ENCODE assay signal across 8 cellular contexts in the genomic region with DNA sequence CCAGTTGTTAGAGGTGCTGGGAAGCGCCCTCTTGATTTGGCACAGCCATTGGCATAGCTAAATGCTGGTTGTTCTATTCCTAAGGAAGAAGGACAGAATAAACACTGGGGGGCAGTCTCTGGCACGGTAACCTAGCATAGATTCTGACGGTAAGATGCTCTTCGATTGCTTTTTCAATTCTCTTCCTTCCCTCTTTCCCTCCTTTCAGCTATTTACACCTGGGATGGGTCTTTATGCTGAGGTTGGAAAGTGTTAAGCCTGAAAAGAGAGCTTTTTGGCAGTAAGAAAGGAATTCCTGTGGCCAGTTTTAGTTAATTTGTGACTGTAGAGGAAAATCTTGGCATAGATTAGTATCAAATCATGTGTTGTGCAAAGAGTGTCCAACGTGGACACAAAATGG.
DNase-seq lines count a peak whose midpoint lies in the region; ATAC-seq and TF ChIP-seq lines count a peak whose summit lies in the region.

No MANE protein-coding gene starts in this region.

- H3K9me2 ChIP-seq in MM.1S (replicated peaks; ENCODE audit: insufficient read depth, low read length): no peaks in the 10 kb centered on the region

- no peak overlapping the region for H3K4me2 ChIP-seq in MM.1S (ENCODE audit: low read depth, low read length)

- H3K79me2 ChIP-seq in MM.1S (ENCODE audit: low read length): no peaks in the 10 kb centered on the region

- H3K9me3 ChIP-seq in Peyer's patch: no peaks in the 10 kb centered on the region
- H3K9me3 ChIP-seq in MM.1S (replicated peaks; ENCODE audit: insufficient read depth, low read length): no peaks in the 10 kb centered on the region

- H3K9ac ChIP-seq in MM.1S (ENCODE audit: low read length): no peak overlapping the region

- TF ChIP-seq POLR2A in Peyer's patch (IDR thresholded peaks at IDR 0.05) (no peak), erythroblast (IDR thresholded peaks at IDR 0.05; ENCODE audit: low read length) (no peak)

- H3K27me3 ChIP-seq in Peyer's patch: no peaks in the 10 kb centered on the region
- H3K27me3 ChIP-seq in MM.1S (replicated peaks; ENCODE audit: insufficient read depth, low read length): no peaks in the 10 kb centered on the region
- no peaks in the 10 kb centered on the region for H3K27me3 ChIP-seq in H7 (ENCODE audit: control insufficient read depth, insufficient read depth, low read length)

- TF ChIP-seq CTCF in AG10803 (conservative IDR thresholded peaks at IDR 0.05; ENCODE audit: low read length) (peak; percentile 38), Peyer's patch (IDR thresholded peaks at IDR 0.05) (peak in 1 of 6 experiments; percentile 36), MM.1S (IDR thresholded peaks at IDR 0.05; ENCODE audit: low read length) (no peak)

- H3K27ac ChIP-seq in Peyer's patch: no peak overlapping the region
- no peak overlapping the region for H3K27ac ChIP-seq in MM.1S (ENCODE audit: low read length)

- H3K36me3 ChIP-seq in Peyer's patch: no peaks in the 10 kb centered on the region
- no peaks in the 10 kb centered on the region for H3K36me3 ChIP-seq in MM.1S (replicated peaks; ENCODE audit: insufficient read depth, low read length)
- H3K36me3 ChIP-seq in H7 (replicated peaks; ENCODE audit: control insufficient read depth, insufficient read depth, low read length): no peaks in the 10 kb centered on the region

- ATAC-seq in GM18511 (IDR thresholded peaks at IDR 0.05; ENCODE audit: unreplicated experiment): peak; percentile 71

- DNase-seq in AG10803 (ENCODE audit: low read depth) (peak; percentile 34), Peyer's patch (peak in 2 of 3 donors; percentile 22 to 49), iPS-NIHi7 (ENCODE audit: extremely low spot score) (peak; percentile 51), MM.1S (no peak), H7 (no peak), DMS79 (lab: John Stamatoyannopoulos, UW) (no peak), erythroblast (lab: John Stamatoyannopoulos, UW) (no peak)

- H2AFZ ChIP-seq in MM.1S (ENCODE audit: low read length): no peak overlapping the region

- H4K20me1 ChIP-seq in MM.1S (ENCODE audit: insufficient read depth, low read length): no peaks in the 10 kb centered on the region

- no peak overlapping the region for H3K4me3 ChIP-seq in AG10803 (ENCODE audit: low read length)
- H3K4me3 ChIP-seq in Peyer's patch: no peak overlapping the region
- H3K4me3 ChIP-seq in MM.1S (ENCODE audit: low read length): no peak overlapping the region
- H3K4me3 ChIP-seq in H7 (ENCODE audit: insufficient read depth, low read depth, low read length): no peak overlapping the region

- H3K4me1 ChIP-seq in Peyer's patch: no peaks in the 10 kb centered on the region
- H3K4me1 ChIP-seq in MM.1S (ENCODE audit: low read length): no peaks in the 10 kb centered on the region

- H3F3A ChIP-seq in MM.1S (ENCODE audit: insufficient read depth, low read length): no peaks in the 10 kb centered on the region

Comparison
In these comparisons a context has a peak if more than half of its experiments do, and no peak if none do; other contexts are left out.
1. DNase-seq: peak in AG10803 (single experiment), Peyer's patch (2 of 3) and iPS-NIHi7 (single experiment); none in MM.1S (single experiment), H7 (single experiment), DMS79 (single experiment) and erythroblast (0 of 2).